In genomic region chr6:50846109-50846859, GRCh38 we compare ENCODE assay signal across 1 cellular context.
A peak's percentile ranks its signal among the peaks of the same experiment; 100 is the strongest.
TF ChIP-seq lines count a peak whose summit lies in the region.

No MANE protein-coding gene starts in this region.

TF ChIP-seq in H1, 55 proteins besides CTCF, POLR2A, EP300 and RAD21:
- TF ChIP-seq POLR2AphosphoS5 (IDR thresholded peaks at IDR 0.05; ENCODE audit: low read depth, low read length) (no peak), RNF2 (IDR thresholded peaks at IDR 0.05; ENCODE audit: borderline replicate concordance, low read depth, low read length, missing control alignments, poor library complexity, severe bottlenecking) (peak; percentile 73), ASH2L (IDR thresholded peaks at IDR 0.05; ENCODE audit: low read length) (peak; percentile 4), HDAC6 (IDR thresholded peaks at IDR 0.05; ENCODE audit: low read depth, low read length) (no peak), SP2 (IDR thresholded peaks at IDR 0.05; ENCODE audit: low read length) (no peak), TAF1 (IDR thresholded peaks at IDR 0.05; ENCODE audit: low read depth, low read length) (no peak), NRF1 (IDR thresholded peaks at IDR 0.05; ENCODE audit: low read depth, low read length) (no peak), SIX5 (IDR thresholded peaks at IDR 0.05; ENCODE audit: low read depth, low read length) (no peak), SAP30 (IDR thresholded peaks at IDR 0.05; ENCODE audit: insufficient read depth, insufficient replicate concordance, low read length) (no peak), SRF (IDR thresholded peaks at IDR 0.05; ENCODE audit: low read depth, low read length) (no peak), EGR1 (IDR thresholded peaks at IDR 0.05; ENCODE audit: borderline replicate concordance, low read depth, low read length) (peak; percentile 55), TAF7 (optimal IDR thresholded peaks at IDR 0.05; ENCODE audit: borderline replicate concordance, low read depth, low read length) (no peak), BRCA1 (IDR thresholded peaks at IDR 0.05; ENCODE audit: low read depth, low read length) (no peak), PHF8 (conservative IDR thresholded peaks at IDR 0.05; ENCODE audit: low read depth, low read length) (no peak), SP1 (IDR thresholded peaks at IDR 0.05; ENCODE audit: low read depth, low read length) (peak; percentile 42; the same call in 1 of the 2 replicates), CHD1 (IDR thresholded peaks at IDR 0.05; ENCODE audit: low read depth, low read length) (no peak), TBP (IDR thresholded peaks at IDR 0.05; ENCODE audit: low read depth, low read length) (no peak), CREB1 (IDR thresholded peaks at IDR 0.05) (no peak), ATF2 (IDR thresholded peaks at IDR 0.05; ENCODE audit: low read length) (no peak), EZH2 (IDR thresholded peaks at IDR 0.05; ENCODE audit: low read depth, low read length, severe bottlenecking) (peak; percentile 65), GTF2F1 (IDR thresholded peaks at IDR 0.05; ENCODE audit: borderline replicate concordance, low read depth, low read length) (no peak), TCF12 (IDR thresholded peaks at IDR 0.05; ENCODE audit: low read depth, low read length) (peak; percentile 73; the same call in 1 of the 2 replicates), CEBPB (IDR thresholded peaks at IDR 0.05; ENCODE audit: low read depth, low read length) (no peak), E2F6 (IDR thresholded peaks at IDR 0.05) (no peak), RFX5 (IDR thresholded peaks at IDR 0.05; ENCODE audit: borderline replicate concordance, low read depth, low read length) (no peak), KDM5A (IDR thresholded peaks at IDR 0.05; ENCODE audit: low read length) (no peak), HDAC2 (IDR thresholded peaks at IDR 0.05; ENCODE audit: borderline replicate concordance in 1 of 2, low read depth in 2 of 2, low read length in 2 of 2) (no peak), CTBP2 (IDR thresholded peaks at IDR 0.05; ENCODE audit: borderline replicate concordance, insufficient read depth, insufficient read length, low read length) (peak; percentile 38), SUZ12 (IDR thresholded peaks at IDR 0.05; ENCODE audit: low read length) (peak; percentile 31; the same call in 1 of the 2 replicates), YY1 (IDR thresholded peaks at IDR 0.05; ENCODE audit: low read depth, low read length) (peak; percentile 48; the same call in 1 of the 2 replicates), CHD7 (IDR thresholded peaks at IDR 0.05; ENCODE audit: insufficient replicate concordance, low read length) (peak; percentile 64), BCL11A (IDR thresholded peaks at IDR 0.05; ENCODE audit: low read depth in 2 of 2, low read length in 2 of 2) (no peak)
